In genomic region chr6:161618816-161619454, GRCh38 we compare ENCODE assay signal across 8 cellular contexts.
DNase-seq lines count a peak whose midpoint lies in the region; ATAC-seq and TF ChIP-seq lines count a peak whose summit lies in the region.

No MANE protein-coding gene starts in this region.

- H3K27me3 Mint-ChIP-seq in activated CD4-positive, alpha-beta T cell treated with anti-CD3 and anti-CD28 coated beads, Interleukin-2, amount 10 ng/mL, durations not matched to agents 24 days and 14 days = no peaks in the 10 kb centered on the region

- H3K4me1 Mint-ChIP-seq in activated CD4-positive, alpha-beta T cell treated with anti-CD3 and anti-CD28 coated beads, Interleukin-2, amount 10 ng/mL, durations not matched to agents 24 days and 14 days = no peaks in the 10 kb centered on the region

- intact Hi-C loops in Right ventricle myocardium superior (cut with DNase I) = no loop called here
- intact Hi-C loops in cardiac septum (cut with DNase I) = no loop called here
- intact Hi-C loops in head of caudate nucleus (cut with DNase I) = no loop called here
- intact Hi-C loops in activated CD4-positive, alpha-beta T cell treated with anti-CD3 and anti-CD28 coated beads, Interleukin-2, amount 10 ng/mL, durations not matched to agents 24 days and 14 days (cut with micrococcal nuclease) = no loop called here

- H3K36me3 Mint-ChIP-seq in activated CD4-positive, alpha-beta T cell treated with anti-CD3 and anti-CD28 coated beads, Interleukin-2, amount 10 ng/mL, durations not matched to agents 24 days and 14 days (ENCODE audit: low read depth) = no peaks in the 10 kb centered on the region

- no peaks in the 10 kb centered on the region for H3K4me1 ChIP-seq in stomach smooth muscle (ENCODE audit: control insufficient read depth, insufficient read depth, low read length)

- no peaks in the 10 kb centered on the region for H3K9me3 ChIP-seq in stomach smooth muscle (ENCODE audit: control insufficient read depth in 2 of 2, low read length in 2 of 2)

- H3K27me3 ChIP-seq in stomach smooth muscle (ENCODE audit: control insufficient read depth in 1 of 2, insufficient read depth in 2 of 2, low read length in 2 of 2) = no peaks in the 10 kb centered on the region

- CTCF ChIA-PET in RWPE1 (lab: Yijun Ruan, JAX) = interaction anchor here (0.5 to 0.8 kb wide), 20 partner anchors 9 to 1448 kb away, joined by 3 to 10 read pairs (median 3); no protein-coding TSS in a partner anchor

- H3K27ac ChIP-seq in RWPE1 (no peak overlapping the region), stomach smooth muscle (ENCODE audit: low read length) (no peak overlapping the region)

- peak overlapping the region; percentile 29 to 50 for H3K4me3 ChIP-seq in stomach smooth muscle (ENCODE audit: low read length in 2 of 2)

- no peaks in the 10 kb centered on the region for H3K36me3 ChIP-seq in stomach smooth muscle (ENCODE audit: control insufficient read depth in 2 of 2, insufficient read depth in 2 of 2, low read length in 2 of 2)

- H3K4me3 Mint-ChIP-seq in activated CD4-positive, alpha-beta T cell treated with anti-CD3 and anti-CD28 coated beads, Interleukin-2, amount 10 ng/mL, durations not matched to agents 24 days and 14 days = no peak overlapping the region

- DNase-seq in Right ventricle myocardium superior (no peak), cardiac septum (ENCODE audit: low spot score) (no peak), RWPE1 (ENCODE audit: low spot score) (peak; percentile 48), head of caudate nucleus (peak; percentile 45 to 91 (median 79))
- no peak for DNase-seq in activated CD4-positive, alpha-beta T cell treated with anti-CD3 and anti-CD28 coated beads, Interleukin-2, amount 10 ng/mL, durations not matched to agents 24 days and 14 days
- no peak for DNase-seq in activated naive CD4-positive, alpha-beta T cell treated with anti-CD3 and anti-CD28 coated beads, Interleukin-2, amount 50 U/mL, for 16 hours

- ATAC-seq in Right ventricle myocardium superior (ENCODE audit: poor library complexity) (peak; percentile 66), GM18517 (IDR thresholded peaks at IDR 0.05; ENCODE audit: unreplicated experiment) (no peak)

- POLR2A ChIA-PET in RWPE1 (lab: Yijun Ruan, JAX; ENCODE audit: low non-redundant PET) = no interaction called here

- TF ChIP-seq CTCF in RWPE1 (conservative IDR thresholded peaks at IDR 0.05; ENCODE audit: low read depth) = peak; percentile 57

- H3K27ac Mint-ChIP-seq in activated CD4-positive, alpha-beta T cell treated with anti-CD3 and anti-CD28 coated beads, Interleukin-2, amount 10 ng/mL, durations not matched to agents 24 days and 14 days = no peak overlapping the region

- H3K9me3 Mint-ChIP-seq in activated CD4-positive, alpha-beta T cell treated with anti-CD3 and anti-CD28 coated beads, Interleukin-2, amount 10 ng/mL, durations not matched to agents 24 days and 14 days = no peaks in the 10 kb centered on the region

- H3K9ac ChIP-seq in stomach smooth muscle (ENCODE audit: low read length in 2 of 2) = no peak overlapping the region

Comparison
In these comparisons a context has a peak if more than half of its experiments do, and no peak if none do; other contexts are left out.
1. DNase-seq: peak in RWPE1 (single experiment) and head of caudate nucleus (42 of 42); none in Right ventricle myocardium superior (single experiment), cardiac septum (single experiment), activated CD4-positive, alpha-beta T cell treated with anti-CD3 and anti-CD28 coated beads, Interleukin-2, amount 10 ng/mL, durations not matched to agents 24 days and 14 days (single experiment) and activated naive CD4-positive, alpha-beta T cell treated with anti-CD3 and anti-CD28 coated beads, Interleukin-2, amount 50 U/mL, for 16 hours (single experiment).